18 cellular contexts compared by ENCODE assay signal in the genomic region with DNA sequence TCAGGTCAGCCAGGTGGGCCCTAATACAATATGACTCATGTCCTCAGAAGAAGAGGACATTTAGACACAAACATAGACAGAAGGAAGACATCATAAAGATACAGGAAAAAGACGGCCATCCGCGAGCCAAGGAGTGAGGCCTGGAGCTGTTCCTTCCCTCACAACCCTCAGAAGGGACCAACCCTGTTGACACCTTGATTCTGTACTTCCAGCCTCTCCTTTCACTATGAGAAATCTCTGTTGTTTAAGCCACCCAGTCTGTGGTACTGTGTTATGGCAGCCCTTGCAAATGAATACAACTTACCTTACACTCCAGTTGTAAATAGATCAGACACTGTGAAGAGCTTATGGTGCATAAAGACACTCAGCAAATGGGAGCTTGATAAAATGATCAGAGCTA.
"Had no signal": no experiment of that assay in that cellular context is flagged by ENCODE, and none has a peak within 500 bp of the region (broad histone marks: within the 10 kb centered on the region; RNA-seq: fewer than 3 reads in every experiment).

No MANE protein-coding gene starts in this region.

- DNase-seq: Karpas-422, KG1, MM.1S, NCI-H1092 treated with DMSO at 0.1 percent for 48 hours, NCI-H1436 treated with DMSO at 0.1 percent for 48 hours, NCI-H187, NCI-H2029 treated with DMSO at 0.1 percent for 48 hours, NCI-H2171 treated with DMSO at 0.1 percent for 48 hours, NCI-H345, NCI-H446 treated with DMSO at 0.1 percent for 48 hours, NCI-H510A treated with DMSO at 0.1 percent for 48 hours, NCI-H526, NCI-H774, Right ventricle myocardium superior, RPMI8226, SIG-M5 had no signal

- H3K27ac ChIP-seq: SJSA1, SK-N-MC had no signal

- H3K9me3 ChIP-seq: SJSA1 had no signal

- H3K27me3 ChIP-seq: SJSA1 had no signal

- H3K4me3 ChIP-seq: SJSA1, SK-N-MC had no signal

- H3K36me3 ChIP-seq: SJSA1 had no signal
